17 cellular contexts compared by ENCODE assay signal in genomic region chr9:72909428-72909827, GRCh38. TPM values are rescaled to one million over a fixed set of nuclear protein-coding genes. Genes with fewer than 3 reads are reported as not detected.
"Had no signal": no experiment of that assay in that cellular context is flagged by ENCODE, and none has a peak within 500 bp of the region (broad histone marks: within the 10 kb centered on the region; RNA-seq: fewer than 3 reads in every experiment).

No MANE protein-coding gene starts in this region.

- ATAC-seq: effector memory CD8-positive, alpha-beta T cell; gastrocnemius medialis; heart right ventricle; naive thymus-derived CD4-positive, alpha-beta T cell; sciatic nerve; stimulated activated naive B cell treated with anti-CD40 and anti-IgM and Interleukin-4, amounts not matched to agents 10 μg/mL and 1 μg/mL and 100 μg/mL, for 72 hours had no signal

- H3K36me3 Mint-ChIP-seq: mesothelial cell of epicardium; naive thymus-derived CD4-positive, alpha-beta T cell; stimulated activated naive B cell treated with anti-CD40 and anti-IgM and Interleukin-4, amounts not matched to agents 10 μg/mL and 1 μg/mL and 100 μg/mL, for 72 hours had no signal

- H3K4me1 ChIP-seq: gastrocnemius medialis had no signal

- H3K4me3 Mint-ChIP-seq: dendritic cell treated with granulocyte-macrophage colony-stimulating factor and Interleukin-4, amounts not matched to agents 40 ng/mL and 50 ng/mL, for 4 days; effector memory CD8-positive, alpha-beta T cell; mesothelial cell of epicardium; naive thymus-derived CD4-positive, alpha-beta T cell; nephron progenitor cell; stimulated activated naive B cell treated with anti-CD40 and anti-IgM and Interleukin-4, amounts not matched to agents 10 μg/mL and 1 μg/mL and 100 μg/mL, for 72 hours; type B pancreatic cell had no signal

- H3K4me1 Mint-ChIP-seq: nephron progenitor cell; stimulated activated naive B cell treated with anti-CD40 and anti-IgM and Interleukin-4, amounts not matched to agents 10 μg/mL and 1 μg/mL and 100 μg/mL, for 72 hours had no signal

- H3K9me3 ChIP-seq: esophagus muscularis mucosa, gastrocnemius medialis, heart right ventricle, neutrophil, thyroid gland had no signal

- DNase-seq: effector memory CD8-positive, alpha-beta T cell; gastrocnemius medialis; heart right ventricle; naive thymus-derived CD4-positive, alpha-beta T cell; nephron progenitor cell; posterior cingulate gyrus; stimulated activated CD4-positive, alpha-beta T cell treated with anti-CD3 and anti-CD28 coated beads, Interleukin-2, amount 100 ng/mL, for 24 hours; stimulated activated CD4-positive, alpha-beta T cell treated with anti-CD3 and anti-CD28 coated beads, Interleukin-4, amount 100 ng/mL, for 4 hours; stimulated activated naive B cell treated with anti-CD40 and anti-IgM and Interleukin-4, amounts not matched to agents 10 μg/mL and 1 μg/mL and 100 μg/mL, for 72 hours; thyroid gland had no signal

- H3K27ac Mint-ChIP-seq: dendritic cell treated with granulocyte-macrophage colony-stimulating factor and Interleukin-4, amounts not matched to agents 40 ng/mL and 50 ng/mL, for 4 days; effector memory CD8-positive, alpha-beta T cell; mesothelial cell of epicardium; naive thymus-derived CD4-positive, alpha-beta T cell; nephron progenitor cell; stimulated activated naive B cell treated with anti-CD40 and anti-IgM and Interleukin-4, amounts not matched to agents 10 μg/mL and 1 μg/mL and 100 μg/mL, for 72 hours; type B pancreatic cell had no signal

- H3K9me3 Mint-ChIP-seq: dendritic cell treated with granulocyte-macrophage colony-stimulating factor and Interleukin-4, amounts not matched to agents 40 ng/mL and 50 ng/mL, for 4 days; effector memory CD8-positive, alpha-beta T cell; mesothelial cell of epicardium; nephron progenitor cell; stimulated activated naive B cell treated with anti-CD40 and anti-IgM and Interleukin-4, amounts not matched to agents 10 μg/mL and 1 μg/mL and 100 μg/mL, for 72 hours; type B pancreatic cell had no signal

- H3K27me3 ChIP-seq: esophagus muscularis mucosa, gastrocnemius medialis, heart right ventricle, neutrophil, thyroid gland had no signal

- H3K4me3 ChIP-seq: esophagus muscularis mucosa, gastrocnemius medialis, heart right ventricle, thyroid gland had no signal

- H3K36me3 ChIP-seq: gastrocnemius medialis, heart right ventricle, neutrophil had no signal

- H3K27ac ChIP-seq: epithelial cell of prostate, esophagus muscularis mucosa, gastrocnemius medialis, heart right ventricle, neutrophil, thyroid gland had no signal

- H3K27me3 Mint-ChIP-seq: dendritic cell treated with granulocyte-macrophage colony-stimulating factor and Interleukin-4, amounts not matched to agents 40 ng/mL and 50 ng/mL, for 4 days; effector memory CD8-positive, alpha-beta T cell; stimulated activated naive B cell treated with anti-CD40 and anti-IgM and Interleukin-4, amounts not matched to agents 10 μg/mL and 1 μg/mL and 100 μg/mL, for 72 hours; type B pancreatic cell had no signal

RNA-seq across cellular contexts. Expression of gene ALDH1A1, which starts 43.4 kb away (rescaled TPM):
- polyA plus RNA-seq: naive thymus-derived CD4-positive, alpha-beta T cell had no signal
